Comparison of ENCODE assay signal across 9 cellular contexts in the genomic region with DNA sequence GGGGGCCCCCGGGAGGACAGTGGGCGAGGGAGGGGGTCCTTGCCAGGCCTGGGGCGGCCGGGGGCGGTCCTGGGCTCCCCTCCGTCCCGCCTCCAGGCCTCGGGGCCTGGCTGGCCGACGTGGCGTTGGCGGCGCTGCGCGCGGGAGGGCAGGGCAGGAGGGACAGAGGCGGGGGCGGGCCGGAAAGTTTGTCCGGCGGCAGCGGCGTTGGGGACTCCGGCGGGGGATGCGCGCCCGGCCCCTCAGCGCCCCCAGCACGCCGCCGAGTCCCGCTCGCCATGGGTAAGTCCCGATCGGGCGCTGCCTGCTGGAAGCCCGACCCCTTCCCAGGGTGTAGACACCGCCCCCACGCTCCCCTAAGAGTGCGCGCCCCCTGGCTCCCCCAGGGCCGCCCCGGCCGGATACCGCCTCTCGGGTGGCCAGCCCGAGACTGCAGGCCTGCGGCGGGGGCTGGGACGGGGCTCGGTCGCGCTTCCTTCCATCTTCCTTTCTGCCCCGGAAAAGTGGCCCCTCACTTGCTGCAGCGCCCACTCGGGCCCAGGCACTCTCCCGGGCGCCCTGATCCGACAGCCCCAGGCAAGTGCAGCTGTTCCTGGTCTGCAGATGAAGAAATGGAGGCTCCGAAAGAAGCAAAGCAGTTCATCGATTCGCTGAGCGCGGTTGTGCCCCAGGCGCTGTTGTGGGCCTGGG. TPM values are rescaled to one million over a fixed set of nuclear protein-coding genes. Genes with fewer than 3 reads are reported as not detected.
A peak's percentile ranks its signal among the peaks of the same experiment; 100 is the strongest.
DNase-seq lines count a peak whose midpoint lies in the region; ATAC-seq, FAIRE-seq and TF ChIP-seq lines count a peak whose summit lies in the region.
"Had no signal": no experiment of that assay in that cellular context is flagged by ENCODE, and none has a peak within 500 bp of the region (broad histone marks: within the 10 kb centered on the region; RNA-seq: fewer than 3 reads in every experiment).

A gene (plus strand): TSS at position 191 of the 690 bp plus-strand sequence. CDS start 88 bp downstream, at position 279.

- H3K36me3 ChIP-seq in cardiac muscle cell: no peaks in the 10 kb centered on the region
- H3K36me3 ChIP-seq in pancreas: no peaks in the 10 kb centered on the region

- intact Hi-C loops in pancreas (cut with DNase I): no loop called here

- POLR2A ChIA-PET in WTC11 (lab: Charles Lee): no interaction called here

- ATAC-seq in WTC11 (peak; percentile 72), pancreas (peak; percentile 83 to 89 (median 86)), GM18858 (IDR thresholded peaks at IDR 0.05; ENCODE audit: unreplicated experiment) (no peak)
- ATAC-seq: A549 had no signal

- peaks cover 33% of the 10 kb centered on the region for H3K4me1 Mint-ChIP-seq in WTC11

- H3K4me3 ChIP-seq in cardiac muscle cell (peak within 1 kb of the TSS; percentile 39), pancreas (peak within 1 kb of the TSS; percentile 49 to 86 (median 66))
- H3K4me3 ChIP-seq: A549 had no signal

- CTCF ChIA-PET in WTC11 (lab: Charles Lee): interaction anchor here (0.6 kb wide), 1 partner anchor 147 kb away, joined by 3 read pairs; no protein-coding TSS in a partner anchor

- H3K9me3 Mint-ChIP-seq in WTC11: peaks cover 27% of the 10 kb centered on the region

- peaks cover 14% of the 10 kb centered on the region for H3K36me3 Mint-ChIP-seq in WTC11

- FAIRE-seq in pancreas (lab: Jason Lieb, UNC): no peak
- FAIRE-seq: A549 had no signal

- H3K27ac Mint-ChIP-seq in WTC11: peak within 1 kb of the TSS; percentile 66

- H3K27ac ChIP-seq in cardiac muscle cell (no peak within 1 kb of the TSS), pancreas (peak within 1 kb of the TSS; percentile 67 to 82 (median 73))
- H3K27ac ChIP-seq: A549 had no signal

- peaks cover 8% of the 10 kb centered on the region for H3K27me3 Mint-ChIP-seq in WTC11 (ENCODE audit: low read depth)

- H3K4me1 ChIP-seq in cardiac muscle cell (ENCODE audit: low read depth) (no peaks in the 10 kb centered on the region), pancreas (peaks cover 0 to 24% (median 9%) of the 10 kb centered on the region in 3 donors)

- DNase-seq in DMS53 (lab: John Stamatoyannopoulos, UW) (peak; percentile 71), DMS53 treated with DMSO at 0.1 percent for 48 hours (lab: John Stamatoyannopoulos, UW; ENCODE audit: unreplicated experiment) (no peak), WTC11 (ENCODE audit: low spot score) (peak; percentile 66), cardiac muscle cell (ENCODE audit: low read depth in 1 of 2, low spot score in 1 of 2) (peak; percentile 71 to 75), pancreas (peak; percentile 55 to 90 (median 73)), T1000 (lab: John Stamatoyannopoulos, UW) (no peak), NCI-H1417 (lab: John Stamatoyannopoulos, UW) (no peak)

- no peaks in the 10 kb centered on the region for H3K9me3 ChIP-seq in cardiac muscle cell (ENCODE audit: low read depth)
- no peaks in the 10 kb centered on the region for H3K9me3 ChIP-seq in pancreas

- no peaks in the 10 kb centered on the region for H3K27me3 ChIP-seq in cardiac muscle cell
- H3K27me3 ChIP-seq in pancreas: no peaks in the 10 kb centered on the region

- 0 to 1% methylated on average over 43 to 66 of the region's 66 CpGs for WGBS in pancreas, 2 donors

- peak within 1 kb of the TSS; percentile 82 for H3K4me3 Mint-ChIP-seq in WTC11

- no peak for TF ChIP-seq CTCF in WTC11 (IDR thresholded peaks at IDR 0.05)
- peak; percentile 14 for TF ChIP-seq CTCF in cardiac muscle cell (IDR thresholded peaks at IDR 0.05; ENCODE audit: low read depth, low read length)
- no peak for TF ChIP-seq CTCF in pancreas (IDR thresholded peaks at IDR 0.05)

TF ChIP-seq in WTC11, 78 proteins besides CTCF, POLR2A, EP300 and RAD21 (continues in another document):
- TF ChIP-seq, protein P1, sequence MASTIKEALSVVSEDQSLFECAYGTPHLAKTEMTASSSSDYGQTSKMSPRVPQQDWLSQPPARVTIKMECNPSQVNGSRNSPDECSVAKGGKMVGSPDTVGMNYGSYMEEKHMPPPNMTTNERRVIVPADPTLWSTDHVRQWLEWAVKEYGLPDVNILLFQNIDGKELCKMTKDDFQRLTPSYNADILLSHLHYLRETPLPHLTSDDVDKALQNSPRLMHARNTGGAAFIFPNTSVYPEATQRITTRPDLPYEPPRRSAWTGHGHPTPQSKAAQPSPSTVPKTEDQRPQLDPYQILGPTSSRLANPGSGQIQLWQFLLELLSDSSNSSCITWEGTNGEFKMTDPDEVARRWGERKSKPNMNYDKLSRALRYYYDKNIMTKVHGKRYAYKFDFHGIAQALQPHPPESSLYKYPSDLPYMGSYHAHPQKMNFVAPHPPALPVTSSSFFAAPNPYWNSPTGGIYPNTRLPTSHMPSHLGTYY (CRISPR knock-in tag; IDR thresholded peaks at IDR 0.05): no peak
- TF ChIP-seq SP1 (CRISPR knock-in tag; conservative IDR thresholded peaks at IDR 0.05): peak; percentile 46; the same call in 1 of the 2 replicates
- no peak for TF ChIP-seq ZNF232 (CRISPR knock-in tag; IDR thresholded peaks at IDR 0.05)
- TF ChIP-seq NFYB (CRISPR knock-in tag; conservative IDR thresholded peaks at IDR 0.05; ENCODE audit: low read depth): 0 out of 2 replicates have a peak, but pooled peaks have one; percentile 10
- TF ChIP-seq, protein P2, sequence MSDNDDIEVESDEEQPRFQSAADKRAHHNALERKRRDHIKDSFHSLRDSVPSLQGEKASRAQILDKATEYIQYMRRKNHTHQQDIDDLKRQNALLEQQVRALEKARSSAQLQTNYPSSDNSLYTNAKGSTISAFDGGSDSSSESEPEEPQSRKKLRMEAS (CRISPR knock-in tag; IDR thresholded peaks at IDR 0.05): no peak; the same call in 1 of the 2 replicates
- TF ChIP-seq NR3C1 (CRISPR knock-in tag; conservative IDR thresholded peaks at IDR 0.05; ENCODE audit: low read depth): no peak
- TF ChIP-seq FOXP1 (CRISPR knock-in tag; IDR thresholded peaks at IDR 0.05; ENCODE audit: borderline replicate concordance): peak; percentile 74; the same call in 1 of the 2 replicates
- TF ChIP-seq, protein P3, sequence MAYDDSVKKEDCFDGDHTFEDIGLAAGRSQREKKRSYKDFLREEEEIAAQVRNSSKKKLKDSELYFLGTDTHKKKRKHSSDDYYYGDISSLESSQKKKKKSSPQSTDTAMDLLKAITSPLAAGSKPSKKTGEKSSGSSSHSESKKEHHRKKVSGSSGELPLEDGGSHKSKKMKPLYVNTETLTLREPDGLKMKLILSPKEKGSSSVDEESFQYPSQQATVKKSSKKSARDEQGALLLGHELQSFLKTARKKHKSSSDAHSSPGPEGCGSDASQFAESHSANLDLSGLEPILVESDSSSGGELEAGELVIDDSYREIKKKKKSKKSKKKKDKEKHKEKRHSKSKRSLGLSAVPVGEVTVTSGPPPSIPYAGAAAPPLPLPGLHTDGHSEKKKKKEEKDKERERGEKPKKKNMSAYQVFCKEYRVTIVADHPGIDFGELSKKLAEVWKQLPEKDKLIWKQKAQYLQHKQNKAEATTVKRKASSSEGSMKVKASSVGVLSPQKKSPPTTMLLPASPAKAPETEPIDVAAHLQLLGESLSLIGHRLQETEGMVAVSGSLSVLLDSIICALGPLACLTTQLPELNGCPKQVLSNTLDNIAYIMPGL (CRISPR knock-in tag; IDR thresholded peaks at IDR 0.05): peak; percentile 53; the same call in 1 of the 2 replicates
- TF ChIP-seq GABPB1 (CRISPR knock-in tag; IDR thresholded peaks at IDR 0.05): peak; percentile 16; the same call in 1 of the 2 replicates
- TF ChIP-seq, protein P4, sequence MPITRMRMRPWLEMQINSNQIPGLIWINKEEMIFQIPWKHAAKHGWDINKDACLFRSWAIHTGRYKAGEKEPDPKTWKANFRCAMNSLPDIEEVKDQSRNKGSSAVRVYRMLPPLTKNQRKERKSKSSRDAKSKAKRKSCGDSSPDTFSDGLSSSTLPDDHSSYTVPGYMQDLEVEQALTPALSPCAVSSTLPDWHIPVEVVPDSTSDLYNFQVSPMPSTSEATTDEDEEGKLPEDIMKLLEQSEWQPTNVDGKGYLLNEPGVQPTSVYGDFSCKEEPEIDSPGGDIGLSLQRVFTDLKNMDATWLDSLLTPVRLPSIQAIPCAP (CRISPR knock-in tag; IDR thresholded peaks at IDR 0.05): no peak
- TF ChIP-seq PRRX2 (CRISPR knock-in tag; IDR thresholded peaks at IDR 0.05): no peak
- no peak for TF ChIP-seq TEAD4 (CRISPR knock-in tag; IDR thresholded peaks at IDR 0.05)
- peak; percentile 70 for TF ChIP-seq ETV6 (CRISPR knock-in tag; IDR thresholded peaks at IDR 0.05)
- TF ChIP-seq, protein P5, sequence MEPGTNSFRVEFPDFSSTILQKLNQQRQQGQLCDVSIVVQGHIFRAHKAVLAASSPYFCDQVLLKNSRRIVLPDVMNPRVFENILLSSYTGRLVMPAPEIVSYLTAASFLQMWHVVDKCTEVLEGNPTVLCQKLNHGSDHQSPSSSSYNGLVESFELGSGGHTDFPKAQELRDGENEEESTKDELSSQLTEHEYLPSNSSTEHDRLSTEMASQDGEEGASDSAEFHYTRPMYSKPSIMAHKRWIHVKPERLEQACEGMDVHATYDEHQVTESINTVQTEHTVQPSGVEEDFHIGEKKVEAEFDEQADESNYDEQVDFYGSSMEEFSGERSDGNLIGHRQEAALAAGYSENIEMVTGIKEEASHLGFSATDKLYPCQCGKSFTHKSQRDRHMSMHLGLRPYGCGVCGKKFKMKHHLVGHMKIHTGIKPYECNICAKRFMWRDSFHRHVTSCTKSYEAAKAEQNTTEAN (CRISPR knock-in tag; IDR thresholded peaks at IDR 0.05): peak; percentile 57; the same call in 1 of the 2 replicates
- no peak for TF ChIP-seq TCF7 (CRISPR knock-in tag; IDR thresholded peaks at IDR 0.05; ENCODE audit: low read depth)
- 0 out of 2 replicates have a peak, but pooled peaks have one; percentile 46 for TF ChIP-seq RELA (CRISPR knock-in tag; IDR thresholded peaks at IDR 0.05; ENCODE audit: borderline replicate concordance)
- TF ChIP-seq, protein P6, sequence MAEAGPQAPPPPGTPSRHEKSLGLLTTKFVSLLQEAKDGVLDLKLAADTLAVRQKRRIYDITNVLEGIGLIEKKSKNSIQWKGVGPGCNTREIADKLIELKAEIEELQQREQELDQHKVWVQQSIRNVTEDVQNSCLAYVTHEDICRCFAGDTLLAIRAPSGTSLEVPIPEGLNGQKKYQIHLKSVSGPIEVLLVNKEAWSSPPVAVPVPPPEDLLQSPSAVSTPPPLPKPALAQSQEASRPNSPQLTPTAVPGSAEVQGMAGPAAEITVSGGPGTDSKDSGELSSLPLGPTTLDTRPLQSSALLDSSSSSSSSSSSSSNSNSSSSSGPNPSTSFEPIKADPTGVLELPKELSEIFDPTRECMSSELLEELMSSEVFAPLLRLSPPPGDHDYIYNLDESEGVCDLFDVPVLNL (CRISPR knock-in tag; IDR thresholded peaks at IDR 0.05; ENCODE audit: borderline replicate concordance, low read depth): peak; percentile 45; the same call in 1 of the 2 replicates
- no peak for TF ChIP-seq ZNF317 (CRISPR knock-in tag; IDR thresholded peaks at IDR 0.05; ENCODE audit: borderline replicate concordance, low read depth)

RNA-seq across cellular contexts. Expression of the gene that starts here (rescaled TPM):
- total RNA-seq in WTC11 (2021) (8.0 to 12.0 TPM (median 10.8 TPM) in 3 replicates), cardiac muscle cell (15.6 and 20.1 TPM in 2 replicates), pancreas (10 to 100 TPM; 11.6 to 20.9 (median 14.3) TPM)
- polyA plus RNA-seq in cardiac muscle cell (7.8 and 9.9 TPM in 2 replicates), pancreas (10 to 100 TPM; 10.9 to 12.0 TPM)

Comparison
In these comparisons a context has a peak if more than half of its experiments do, and no peak if none do; other contexts are left out.
1. DNase-seq: peak in DMS53 (single experiment), WTC11 (single experiment), cardiac muscle cell (2 of 2) and pancreas (6 of 6); none in DMS53 treated with DMSO at 0.1 percent for 48 hours (single experiment), T1000 (single experiment) and NCI-H1417 (0 of 3).